ENCODE assay signal across 1 cellular context in genomic region chr19:40686882-40687524, GRCh38.
TF ChIP-seq lines count a peak whose summit lies in the region.

No MANE protein-coding gene starts in this region.

TF ChIP-seq in A549, 52 proteins besides CTCF, POLR2A, EP300 and RAD21:
- TF ChIP-seq POLR2AphosphoS2 (conservative IDR thresholded peaks at IDR 0.05; ENCODE audit: low read length) (0 out of 2 replicates have a peak, but pooled peaks have one; percentile 44), NPAS2 (CRISPR knock-in tag; IDR thresholded peaks at IDR 0.05; ENCODE audit: borderline replicate concordance) (no peak)
